Comparison of ENCODE assay signal across 13 cellular contexts in genomic region chr10:16341637-16342036, GRCh38.
DNase-seq lines count a peak whose midpoint lies in the region; TF ChIP-seq lines count a peak whose summit lies in the region.
"Had no signal": no experiment of that assay in that cellular context is flagged by ENCODE, and none has a peak within 500 bp of the region (broad histone marks: within the 10 kb centered on the region; RNA-seq: fewer than 3 reads in every experiment).

No MANE protein-coding gene starts in this region.

- H2AFZ ChIP-seq in hepatocyte: no peak overlapping the region

- H3K4me1 ChIP-seq in hepatocyte (ENCODE audit: insufficient read depth): no peaks in the 10 kb centered on the region
- no peaks in the 10 kb centered on the region for H3K4me1 ChIP-seq in tibial artery
- H3K4me1 ChIP-seq in spleen: no peaks in the 10 kb centered on the region
- H3K4me1 ChIP-seq: HAP-1 had no signal

- H3K79me2 ChIP-seq in hepatocyte: no peaks in the 10 kb centered on the region

- TF ChIP-seq CTCF in hepatocyte (IDR thresholded peaks at IDR 0.05; ENCODE audit: poor library complexity): no peak
- no peak for TF ChIP-seq CTCF in tibial artery (IDR thresholded peaks at IDR 0.05)
- no peak for TF ChIP-seq CTCF in spleen (IDR thresholded peaks at IDR 0.05 in 8 of 11, conservative IDR thresholded peaks at IDR 0.05 in 3 of 11)

- no peaks in the 10 kb centered on the region for H3K27me3 ChIP-seq in hepatocyte
- H3K27me3 ChIP-seq in tibial artery: no peaks in the 10 kb centered on the region
- no peaks in the 10 kb centered on the region for H3K27me3 ChIP-seq in spleen (replicated peaks in 1 of 7)

- TF ChIP-seq POLR2A in spleen (IDR thresholded peaks at IDR 0.05): no peak

- no peaks in the 10 kb centered on the region for H4K20me1 ChIP-seq in hepatocyte (ENCODE audit: insufficient read depth, poor library complexity, severe bottlenecking)

- H3K9me2 ChIP-seq in hepatocyte (replicated peaks; ENCODE audit: insufficient read depth): no peaks in the 10 kb centered on the region

- DNase-seq in LoVo (ENCODE audit: low spot score) (peak; percentile 1), SW480 (ENCODE audit: low spot score) (peak; percentile 51), hepatocyte (ENCODE audit: low spot score) (peak; percentile 4), glomerular visceral epithelial cell (ENCODE audit: extremely low spot score) (no peak), EL (no peak), tibial artery (no peak), spleen (no peak)
- DNase-seq: CD4-positive, alpha-beta memory T cell; DMS153; DND-41 had no signal

- intact Hi-C loops in tibial artery (cut with DNase I; ENCODE audit: low total_unique reads) (no loop called here), spleen (cut with DNase I; ENCODE audit: low total_unique reads) (no loop called here)

- H3K27ac ChIP-seq in hepatocyte: no peak overlapping the region
- no peak overlapping the region for H3K27ac ChIP-seq in tibial artery
- no peak overlapping the region for H3K27ac ChIP-seq in spleen
- H3K27ac ChIP-seq: C4-2B, HL-60 had no signal

- H3K9me3 ChIP-seq in hepatocyte (ENCODE audit: low read depth) (no peaks in the 10 kb centered on the region), tibial artery (no peaks in the 10 kb centered on the region), spleen (no peaks in the 10 kb centered on the region)
- H3K9me3 ChIP-seq: HAP-1 had no signal

- WGBS in hepatocyte (ENCODE audit: low lambda C conversion rate, missing lambda C conversion rate): 57% methylated on average over 2 of the region's 2 CpGs
- 71 to 80% (median 74%) methylated on average over 2 of the region's 2 CpGs for WGBS in spleen, 5 donors

- H3K4me3 ChIP-seq in hepatocyte (no peak overlapping the region), tibial artery (no peak overlapping the region), spleen (no peak overlapping the region)
- H3K4me3 ChIP-seq: HAP-1 had no signal

- H3K4me2 ChIP-seq in hepatocyte: no peak overlapping the region

- H3K36me3 ChIP-seq in hepatocyte (replicated peaks; ENCODE audit: insufficient read depth, low read depth): no peaks in the 10 kb centered on the region
- H3K36me3 ChIP-seq in tibial artery: no peaks in the 10 kb centered on the region
- no peaks in the 10 kb centered on the region for H3K36me3 ChIP-seq in spleen
- H3K36me3 ChIP-seq: HAP-1 had no signal

Comparison
In these comparisons a context has a peak if more than half of its experiments do, and no peak if none do; other contexts are left out.
1. DNase-seq: peak in LoVo (single experiment), SW480 (single experiment) and hepatocyte (single experiment); none in glomerular visceral epithelial cell (single experiment), EL (single experiment), tibial artery (0 of 2) and spleen (single experiment).